Comparison of ENCODE assay signal across 24 cellular contexts in the genomic region with DNA sequence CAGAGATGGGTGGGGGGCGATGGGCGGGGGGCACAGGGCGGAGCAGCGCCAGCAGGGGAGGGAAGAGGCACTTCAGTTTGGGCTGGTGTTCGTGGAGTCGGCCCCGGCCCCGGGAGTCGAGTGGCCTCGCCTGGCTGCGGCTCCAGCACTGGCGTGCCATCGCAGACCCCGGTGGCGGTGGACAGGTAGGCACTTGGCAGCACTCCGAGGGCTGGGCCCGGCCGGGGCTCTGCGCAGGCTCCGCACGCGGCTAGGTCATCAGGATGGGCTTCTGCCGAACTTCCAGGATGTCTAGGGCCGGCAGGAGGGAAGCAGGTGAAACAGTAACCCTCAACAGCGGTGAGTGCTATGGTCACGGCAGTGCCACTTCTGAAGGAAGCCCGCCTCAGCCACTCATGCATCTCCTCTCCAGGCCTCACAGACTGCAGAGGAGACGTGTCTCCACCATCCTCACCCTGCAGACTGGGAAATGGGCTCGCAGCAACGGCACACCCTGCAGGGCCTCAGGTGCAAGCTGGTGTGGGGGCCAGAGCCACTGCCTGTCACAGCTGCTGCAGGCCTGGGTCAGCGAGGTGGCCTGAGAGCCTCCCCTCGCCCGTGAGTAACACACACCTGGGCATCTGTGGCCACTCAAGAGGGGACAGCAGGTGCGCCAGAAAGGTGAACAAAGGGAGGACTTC. TPM values are rescaled to one million over a fixed set of nuclear protein-coding genes. Genes with fewer than 3 reads are reported as not detected.
DNase-seq lines count a peak whose midpoint lies in the region; ATAC-seq and TF ChIP-seq lines count a peak whose summit lies in the region.
"Had no signal": no experiment of that assay in that cellular context is flagged by ENCODE, and none has a peak within 500 bp of the region (broad histone marks: within the 10 kb centered on the region; RNA-seq: fewer than 3 reads in every experiment).

No MANE protein-coding gene starts in this region.

- no TSS peak for BruUV-seq in mammary epithelial cell (replicated peaks; lab: Mats Ljungman, UMichigan)
- BruUV-seq in OCI-LY7 (replicated peaks; lab: Mats Ljungman, UMichigan), result no TSS peak

- TF ChIP-seq POLR2A in breast epithelium (IDR thresholded peaks at IDR 0.05) (no peak), body of pancreas (IDR thresholded peaks at IDR 0.05) (no peak)

- no peaks in the 10 kb centered on the region for H4K20me1 ChIP-seq in mammary epithelial cell (ENCODE audit: insufficient read depth, low read length)
- H4K20me1 ChIP-seq in OCI-LY7 (ENCODE audit: insufficient read depth, low read length), result no peaks in the 10 kb centered on the region

- POLR2A ChIA-PET in OCI-LY7 (lab: Charles Lee), result no interaction called here

- intact Hi-C loops in breast epithelium (cut with DNase I; ENCODE audit: low total_unique reads), result no loop called here
- intact Hi-C loops in mammary epithelial cell (cut with micrococcal nuclease), result no loop called here
- intact Hi-C loops in body of pancreas (cut with DNase I), result no loop called here
- intact Hi-C loops in OCI-LY7 (cut with micrococcal nuclease; ENCODE audit: unreplicated experiment), result no loop called here

- H3K9me3 ChIP-seq in breast epithelium, result no peaks in the 10 kb centered on the region
- no peaks in the 10 kb centered on the region for H3K9me3 ChIP-seq in mammary epithelial cell (replicated peaks; ENCODE audit: insufficient read depth, low read length)
- no peaks in the 10 kb centered on the region for H3K9me3 ChIP-seq in mesenchymal stem cell (ENCODE audit: control insufficient read depth, low read length)
- no peaks in the 10 kb centered on the region for H3K9me3 ChIP-seq in body of pancreas
- no peaks in the 10 kb centered on the region for H3K9me3 ChIP-seq in OCI-LY7 (ENCODE audit: low read length)
- H3K9me3 ChIP-seq: BLaER1 treated with 17β-estradiol and CSF1 and Interleukin-3, amounts not matched to agents 10 nM and 100 nM; Caco-2 had no signal

- 93% methylated on average over 15 of the region's 34 CpGs for WGBS in mammary epithelial cell (ENCODE audit: low coverage, missing lambda C conversion rate)
- 97% methylated on average over 34 of the region's 34 CpGs for WGBS in mesenchymal stem cell
- 92 to 97% methylated on average over 6 to 27 of the region's 34 CpGs for WGBS in body of pancreas, 2 donors

- H4K91ac ChIP-seq in mesenchymal stem cell (ENCODE audit: low read length), result peak overlapping the region; percentile 28

- dilution Hi-C loops in mammary epithelial cell (cut with HindIII; ENCODE audit: low sequenced_read_pairs), result no loop called here

- H3K79me2 ChIP-seq in mammary epithelial cell (ENCODE audit: insufficient read depth, low read length) (peaks cover 11% of the 10 kb centered on the region), OCI-LY7 (ENCODE audit: insufficient read depth, low read depth, low read length) (no peaks in the 10 kb centered on the region)

- H3K27ac ChIP-seq in breast epithelium (peak overlapping the region; percentile 26 to 71), mammary epithelial cell (ENCODE audit: insufficient read depth, low read depth, low read length) (no peak overlapping the region), mesenchymal stem cell (ENCODE audit: low read length, poor library complexity, severe bottlenecking) (no peak overlapping the region), body of pancreas (no peak overlapping the region), OCI-LY7 (ENCODE audit: low read depth, low read length, poor library complexity, severe bottlenecking) (no peak overlapping the region)
- H3K27ac ChIP-seq: BLaER1 treated with 17β-estradiol and CSF1 and Interleukin-3, amounts not matched to agents 10 nM and 100 nM; SK-N-MC had no signal

- H3K79me1 ChIP-seq in mesenchymal stem cell (replicated peaks; ENCODE audit: low read length, poor library complexity, severe bottlenecking), result peaks cover 12% of the 10 kb centered on the region

- CTCF ChIA-PET in mammary epithelial cell (lab: Charles Lee; ENCODE audit: low non-redundant PET) (no interaction called here), OCI-LY7 (lab: Charles Lee; ENCODE audit: unreplicated experiment) (no interaction called here)

- H3K9ac ChIP-seq in mammary epithelial cell (ENCODE audit: insufficient read depth, low read length) (no peak overlapping the region), mesenchymal stem cell (ENCODE audit: low read length) (no peak overlapping the region)
- H3K9ac ChIP-seq: BLaER1 treated with 17β-estradiol and CSF1 and Interleukin-3, amounts not matched to agents 10 nM and 100 nM had no signal

- H3K36me3 ChIP-seq in breast epithelium (no peaks in the 10 kb centered on the region), mammary epithelial cell (ENCODE audit: insufficient read depth, low read length) (peaks cover 17% of the 10 kb centered on the region), H7 (replicated peaks; ENCODE audit: control insufficient read depth, insufficient read depth, low read length) (peaks cover 2% of the 10 kb centered on the region; the same call in 1 of the 2 replicates), mesenchymal stem cell (ENCODE audit: control insufficient read depth in 1 of 2, insufficient read depth in 2 of 2, low read depth in 1 of 2, low read length in 2 of 2) (peaks cover 66% of the 10 kb centered on the region in 2 experiments), body of pancreas (replicated peaks in 1 of 2; ENCODE audit: insufficient read depth in 1 of 2, low read depth in 2 of 2) (peaks cover 0 to 12% of the 10 kb centered on the region in 2 donors), OCI-LY7 (ENCODE audit: insufficient read depth, low read length) (peaks cover 74% of the 10 kb centered on the region)

- no peak overlapping the region for H3K4me3 ChIP-seq in breast epithelium
- H3K4me3 ChIP-seq in mammary epithelial cell (replicated peaks in 1 of 3; ENCODE audit: insufficient read depth in 1 of 3, low read depth in 2 of 3, low read length in 3 of 3), result no peak overlapping the region
- H3K4me3 ChIP-seq in H7 (ENCODE audit: insufficient read depth, low read depth, low read length), result no peak overlapping the region
- H3K4me3 ChIP-seq in mesenchymal stem cell (ENCODE audit: insufficient read depth in 1 of 2, low read depth in 1 of 2, low read length in 2 of 2), result no peak overlapping the region
- H3K4me3 ChIP-seq in body of pancreas, result no peak overlapping the region
- no peak overlapping the region for H3K4me3 ChIP-seq in OCI-LY7 (ENCODE audit: low read depth, low read length, poor library complexity, severe bottlenecking)
- H3K4me3 ChIP-seq: BLaER1 treated with 17β-estradiol and CSF1 and Interleukin-3, amounts not matched to agents 10 nM and 100 nM; GM23338; SK-N-MC had no signal

- in situ Hi-C loops in mammary epithelial cell (cut with MboI; ENCODE audit: low sequenced_read_pairs in 2 of 2), result no loop called here

- H2AFZ ChIP-seq in mammary epithelial cell (ENCODE audit: low read depth, low read length) (no peak overlapping the region), mesenchymal stem cell (ENCODE audit: low read depth, low read length) (no peak overlapping the region), OCI-LY7 (ENCODE audit: low read length) (no peak overlapping the region)
- H2AFZ ChIP-seq: GM23338 had no signal

- ATAC-seq in HG03469 (IDR thresholded peaks at IDR 0.05; ENCODE audit: unreplicated experiment), result no peak
- ATAC-seq in body of pancreas, result no peak
- ATAC-seq: HepG2 had no signal

- no peak overlapping the region for H2BK12ac ChIP-seq in mesenchymal stem cell (ENCODE audit: low read length in 2 of 2)

- H3K9me2 ChIP-seq in OCI-LY7 (ENCODE audit: insufficient read depth, low read length), result no peaks in the 10 kb centered on the region

- TF ChIP-seq CTCF in breast epithelium (IDR thresholded peaks at IDR 0.05), result no peak
- no peak for TF ChIP-seq CTCF in mammary epithelial cell (conservative IDR thresholded peaks at IDR 0.05 in 1 of 2, IDR thresholded peaks at IDR 0.05 in 1 of 2; ENCODE audit: extremely low read depth in 1 of 2, insufficient read depth in 1 of 2, low read depth in 1 of 2, low read length in 2 of 2)
- TF ChIP-seq CTCF in body of pancreas (IDR thresholded peaks at IDR 0.05), result no peak
- no peak for TF ChIP-seq CTCF in OCI-LY7 (conservative IDR thresholded peaks at IDR 0.05; ENCODE audit: low read length)

- H3K18ac ChIP-seq in mesenchymal stem cell (ENCODE audit: low read depth in 1 of 2, low read length in 2 of 2), result no peak overlapping the region

- H3K4me2 ChIP-seq in mammary epithelial cell (ENCODE audit: insufficient read depth, low read depth, low read length), result no peak overlapping the region
- no peak overlapping the region for H3K4me2 ChIP-seq in mesenchymal stem cell (ENCODE audit: low read length, poor library complexity, severe bottlenecking)
- no peak overlapping the region for H3K4me2 ChIP-seq in OCI-LY7 (ENCODE audit: low read length)
- H3K4me2 ChIP-seq: BLaER1 treated with 17β-estradiol and CSF1 and Interleukin-3, amounts not matched to agents 10 nM and 100 nM; GM23338 had no signal

- no peak overlapping the region for H2BK120ac ChIP-seq in mesenchymal stem cell (ENCODE audit: low read depth, low read length)

- no peak for DNase-seq in breast epithelium (ENCODE audit: low spot score in 2 of 2)
- DNase-seq in mammary epithelial cell, result no peak
- DNase-seq in H7, result peak; percentile 68
- no peak for DNase-seq in mesenchymal stem cell
- DNase-seq in body of pancreas, result no peak
- DNase-seq in OCI-LY7 (ENCODE audit: low spot score), result no peak
- DNase-seq: AML-193; Caco-2; CD4-positive, alpha-beta memory T cell; HCEC 1CT; Karpas-422; NCI-H1092 treated with DMSO at 0.1 percent for 48 hours; NCI-H1436; NCI-H187 treated with DMSO at 0.1 percent for 48 hours; NCI-H446 treated with DMSO at 0.1 percent for 48 hours; NCI-H526; NCI-H82; OCI-M1; SIG-M5 had no signal

- H2BK15ac ChIP-seq in mesenchymal stem cell (ENCODE audit: low read depth, poor library complexity, severe bottlenecking), result no peak overlapping the region

- no peak overlapping the region for H3K4ac ChIP-seq in mesenchymal stem cell (ENCODE audit: low read depth in 1 of 2, low read length in 2 of 2)

- H4K8ac ChIP-seq in mesenchymal stem cell (ENCODE audit: low read length), result peak overlapping the region; percentile 31

- H2BK5ac ChIP-seq in mesenchymal stem cell (ENCODE audit: low read depth, low read length, poor library complexity, severe bottlenecking), result no peak overlapping the region

- no peak overlapping the region for H3K23ac ChIP-seq in mesenchymal stem cell (ENCODE audit: low read length in 2 of 2)

- no peaks in the 10 kb centered on the region for H3K27me3 ChIP-seq in breast epithelium
- H3K27me3 ChIP-seq in mammary epithelial cell (ENCODE audit: insufficient read depth, low read length), result no peaks in the 10 kb centered on the region
- no peaks in the 10 kb centered on the region for H3K27me3 ChIP-seq in H7 (ENCODE audit: control insufficient read depth, insufficient read depth, low read length)
- H3K27me3 ChIP-seq in mesenchymal stem cell (ENCODE audit: control insufficient read depth in 1 of 2, insufficient read depth in 1 of 2, low read length in 2 of 2), result no peaks in the 10 kb centered on the region
- H3K27me3 ChIP-seq in body of pancreas, result no peaks in the 10 kb centered on the region
- H3K27me3 ChIP-seq: BLaER1 treated with 17β-estradiol and CSF1 and Interleukin-3, amounts not matched to agents 10 nM and 100 nM had no signal

- H3K14ac ChIP-seq in mesenchymal stem cell (ENCODE audit: low read length in 2 of 2), result no peak overlapping the region

- H2AK5ac ChIP-seq in mesenchymal stem cell (ENCODE audit: low read length, severe bottlenecking), result no peak overlapping the region

- H3K4me1 ChIP-seq in breast epithelium (no peaks in the 10 kb centered on the region), mammary epithelial cell (ENCODE audit: insufficient read depth, low read length) (no peaks in the 10 kb centered on the region), mesenchymal stem cell (ENCODE audit: control insufficient read depth, insufficient read depth, low read depth, low read length) (peaks cover 21% of the 10 kb centered on the region), body of pancreas (no peaks in the 10 kb centered on the region), OCI-LY7 (ENCODE audit: insufficient read depth, low read length, poor library complexity, severe bottlenecking) (no peaks in the 10 kb centered on the region)

RNA-seq across cellular contexts. Expression of gene NUP50, which starts 33.3 kb away (rescaled TPM):
- total RNA-seq in breast epithelium (10 to 100 TPM; 40.6 to 53.9 (median 49.2) TPM), mammary epithelial cell (10 to 100 TPM; 33.7 to 81.5 TPM), body of pancreas (10 to 100 TPM; 39.2 to 43.1 TPM), OCI-LY7 (2022) (132 and 134 TPM in 2 replicates)
- polyA plus RNA-seq in mammary epithelial cell, result 35.0 TPM
- 54.1 TPM for polyA minus RNA-seq in mammary epithelial cell
- 82.6 and 89.0 TPM in 2 replicates for total RNA-seq in H7 (2014; rRNA removed; shearing (Covaris generic))
- 31.3 TPM for polyA plus RNA-seq in mesenchymal stem cell (2013, experiment 1 of 2)
- polyA plus RNA-seq in mesenchymal stem cell (2013, experiment 2 of 2), result 31.6 TPM
- 100 and 107 TPM in 2 replicates for total RNA-seq in OCI-LY7 (2014; rRNA removed; shearing (Covaris generic))

RNA-seq across cellular contexts. Expression of gene KIAA0930, which starts 43.6 kb away (rescaled TPM):
- total RNA-seq in breast epithelium (10 to 100 TPM; 29.4 to 45.3 (median 35.1) TPM), mammary epithelial cell (100 to 1,000 TPM; 164 to 199 TPM), body of pancreas (10 to 100 TPM; 14.2 to 17.9 TPM), OCI-LY7 (2022) (85.3 and 93.9 TPM in 2 replicates)
- 175 TPM for polyA plus RNA-seq in mammary epithelial cell
- polyA minus RNA-seq in mammary epithelial cell, result 219 TPM
- 37.5 and 43.9 TPM in 2 replicates for total RNA-seq in H7 (2014; rRNA removed; shearing (Covaris generic))
- 99.4 TPM for polyA plus RNA-seq in mesenchymal stem cell (2013, experiment 1 of 2)
- 104 TPM for polyA plus RNA-seq in mesenchymal stem cell (2013, experiment 2 of 2)
- total RNA-seq in OCI-LY7 (2014; rRNA removed; shearing (Covaris generic)), result 55.1 and 80.7 TPM in 2 replicates

Comparison
In these comparisons a context has a peak if more than half of its experiments do, and no peak if none do; other contexts are left out.
1. H3K27ac ChIP-seq: peak in breast epithelium (2 of 2); none in mammary epithelial cell (single experiment), mesenchymal stem cell (single experiment), body of pancreas (0 of 4) and OCI-LY7 (single experiment).